ENCODE assay signal across 21 cellular contexts in genomic region chr3:49889296-49889695, GRCh38. TPM values are rescaled to one million over a fixed set of nuclear protein-coding genes. Genes with fewer than 3 reads are reported as not detected.
A peak's percentile ranks its signal among the peaks of the same experiment; 100 is the strongest.
DNase-seq lines count a peak whose midpoint lies in the region; ATAC-seq and TF ChIP-seq lines count a peak whose summit lies in the region.
"Had no signal": no experiment of that assay in that cellular context is flagged by ENCODE, and none has a peak within 500 bp of the region (broad histone marks: within the 10 kb centered on the region; RNA-seq: fewer than 3 reads in every experiment).

No MANE protein-coding gene starts in this region.

- no peak overlapping the region for H3K4me3 ChIP-seq in SJCRH30
- H3K4me3 ChIP-seq: GM23248 had no signal

- H3K27ac Mint-ChIP-seq in brain (peak overlapping the region in 3 of 5 experiments; percentile 29 to 84 (median 70)), nephron progenitor cell (peak overlapping the region; percentile 81)
- H3K27ac Mint-ChIP-seq in stimulated activated effector memory CD8-positive, alpha-beta T cell treated with anti-CD3 and anti-CD28 coated beads, Interleukin-12 subunit alpha, Interleukin-12 subunit beta, amount 100 ng/mL, for 72 hours: peak overlapping the region; percentile 34

- no peaks in the 10 kb centered on the region for H3K9me3 Mint-ChIP-seq in brain
- no peaks in the 10 kb centered on the region for H3K9me3 Mint-ChIP-seq in nephron progenitor cell
- no peaks in the 10 kb centered on the region for H3K9me3 Mint-ChIP-seq in stimulated activated effector memory CD8-positive, alpha-beta T cell treated with anti-CD3 and anti-CD28 coated beads, Interleukin-12 subunit alpha, Interleukin-12 subunit beta, amount 100 ng/mL, for 72 hours
- H3K9me3 Mint-ChIP-seq: CD4-positive, alpha-beta memory T cell had no signal

- H3K36me3 Mint-ChIP-seq in brain: no peaks in the 10 kb centered on the region
- no peaks in the 10 kb centered on the region for H3K36me3 Mint-ChIP-seq in nephron progenitor cell (ENCODE audit: low read depth)
- no peaks in the 10 kb centered on the region for H3K36me3 Mint-ChIP-seq in stimulated activated effector memory CD8-positive, alpha-beta T cell treated with anti-CD3 and anti-CD28 coated beads, Interleukin-12 subunit alpha, Interleukin-12 subunit beta, amount 100 ng/mL, for 72 hours
- H3K36me3 Mint-ChIP-seq: CD4-positive, alpha-beta memory T cell had no signal

- H3K4me3 Mint-ChIP-seq in brain (no peak overlapping the region), nephron progenitor cell (no peak overlapping the region)
- no peak overlapping the region for H3K4me3 Mint-ChIP-seq in stimulated activated effector memory CD8-positive, alpha-beta T cell treated with anti-CD3 and anti-CD28 coated beads, Interleukin-12 subunit alpha, Interleukin-12 subunit beta, amount 100 ng/mL, for 72 hours
- H3K4me3 Mint-ChIP-seq: CD4-positive, alpha-beta memory T cell had no signal

- TF ChIP-seq CTCF in brain (conservative IDR thresholded peaks at IDR 0.05) (no peak), nephron progenitor cell (IDR thresholded peaks at IDR 0.05) (no peak), omental fat pad (IDR thresholded peaks at IDR 0.05) (no peak)

- H3K4me1 ChIP-seq in SJCRH30: peaks cover 11% of the 10 kb centered on the region

- H3K9me3 ChIP-seq in SJCRH30 (replicated peaks): no peaks in the 10 kb centered on the region

- ATAC-seq in stimulated activated effector memory CD8-positive, alpha-beta T cell treated with anti-CD3 and anti-CD28 coated beads, Interleukin-12 subunit alpha, Interleukin-12 subunit beta, amount 100 ng/mL, for 72 hours: no peak
- ATAC-seq in HG02981 (IDR thresholded peaks at IDR 0.05; ENCODE audit: unreplicated experiment): no peak
- ATAC-seq in omental fat pad (ENCODE audit: low FRiP score): no peak

- peaks cover 18% of the 10 kb centered on the region for H3K4me1 Mint-ChIP-seq in brain
- peaks cover 31% of the 10 kb centered on the region for H3K4me1 Mint-ChIP-seq in nephron progenitor cell
- H3K4me1 Mint-ChIP-seq in stimulated activated effector memory CD8-positive, alpha-beta T cell treated with anti-CD3 and anti-CD28 coated beads, Interleukin-12 subunit alpha, Interleukin-12 subunit beta, amount 100 ng/mL, for 72 hours: peaks cover 8% of the 10 kb centered on the region
- H3K4me1 Mint-ChIP-seq: CD4-positive, alpha-beta memory T cell had no signal

- no peaks in the 10 kb centered on the region for H3K27me3 ChIP-seq in SJCRH30

- no peak overlapping the region for H3K27ac ChIP-seq in SJCRH30
- H3K27ac ChIP-seq: GM23248 had no signal

- DNase-seq in SJCRH30: peak; percentile 40 to 73
- no peak for DNase-seq in nephron progenitor cell
- DNase-seq in stimulated activated effector memory CD8-positive, alpha-beta T cell treated with anti-CD3 and anti-CD28 coated beads, Interleukin-12 subunit alpha, Interleukin-12 subunit beta, amount 100 ng/mL, for 72 hours (ENCODE audit: low spot score in 2 of 2): no peak
- no peak for DNase-seq in NCI-H1092 treated with DMSO at 0.1 percent for 48 hours (lab: John Stamatoyannopoulos, UW)
- DNase-seq in omental fat pad (ENCODE audit: low spot score): no peak
- DNase-seq: C1 segment of cervical spinal cord; Calu3; CD4-positive, alpha-beta memory T cell; COR-L47; DMS53; DMS79 treated with DMSO at 0.1 percent for 48 hours; GM23248; H7; HCEC 1CT had no signal

- H3K36me3 ChIP-seq in SJCRH30: no peaks in the 10 kb centered on the region

- H3K27me3 Mint-ChIP-seq in brain (peaks cover 3% of the 10 kb centered on the region), nephron progenitor cell (ENCODE audit: low read depth, poor library complexity) (peaks cover 11% of the 10 kb centered on the region)
- H3K27me3 Mint-ChIP-seq: CD4-positive, alpha-beta memory T cell had no signal

RNA-seq across cellular contexts. Expression of gene MST1R, which starts 14.4 kb away (rescaled TPM):
- not detected in 2 replicates for total RNA-seq in SJCRH30 (2014; rRNA removed; shearing (Covaris generic))
- polyA plus RNA-seq in brain (ENCODE audit: insufficient read depth, low read depth, low replicate concordance): 1.6 TPM
- total RNA-seq in omental fat pad: 10 to 100 TPM in 1 of 4 donors, 1 to 10 TPM in 2, under 1 TPM in 1; 0.95 to 12.6 (median 5.6) TPM
- total RNA-seq: A673, Daoy, G401 had no signal

RNA-seq across cellular contexts. Expression of gene CAMKV, which starts 19.6 kb away (rescaled TPM):
- total RNA-seq in SJCRH30 (2014; rRNA removed; shearing (Covaris generic)): not detected in 2 replicates
- polyA plus RNA-seq in brain (ENCODE audit: insufficient read depth, low read depth, low replicate concordance): 28.5 TPM
- not detected for total RNA-seq in omental fat pad
- total RNA-seq: A172; CD4-positive, alpha-beta memory T cell; GM23248 had no signal
- polyA plus RNA-seq: BJ; CD4-positive, alpha-beta memory T cell had no signal

RNA-seq across cellular contexts. Expression of gene TRAIP, which starts 32.9 kb away (rescaled TPM):
- total RNA-seq in SJCRH30 (2014; rRNA removed; shearing (Covaris generic)): 14.5 and 15.6 TPM in 2 replicates
- polyA plus RNA-seq in brain (ENCODE audit: insufficient read depth, low read depth, low replicate concordance): 6.8 TPM
- total RNA-seq in omental fat pad: 1 to 10 TPM in 3 of 4 donors, not detected in 1; 1.0 to 1.8 (median 1.6) TPM

RNA-seq across cellular contexts. Expression of gene MON1A, which starts 40.3 kb away (rescaled TPM):
- 5.4 and 6.1 TPM in 2 replicates for total RNA-seq in SJCRH30 (2014; rRNA removed; shearing (Covaris generic))
- 16.9 TPM for polyA plus RNA-seq in brain (ENCODE audit: insufficient read depth, low read depth, low replicate concordance)
- 10 to 100 TPM in 2 of 4 donors, 1 to 10 TPM in 2; 7.1 to 16.6 (median 10.5) TPM for total RNA-seq in omental fat pad

RNA-seq across cellular contexts. Expression of gene RBM6, which starts 50.7 kb away (rescaled TPM):
- 51.0 and 58.1 TPM in 2 replicates for total RNA-seq in SJCRH30 (2014; rRNA removed; shearing (Covaris generic))
- 13.8 TPM for polyA plus RNA-seq in brain (ENCODE audit: insufficient read depth, low read depth, low replicate concordance)
- total RNA-seq in omental fat pad: 100 to 1,000 TPM in 1 of 4 donors, 10 to 100 TPM in 3; 62.3 to 137 (median 88.4) TPM

Comparison
In these comparisons a context has a peak if more than half of its experiments do, and no peak if none do; other contexts are left out.
1. DNase-seq: peak in SJCRH30 (2 of 2); none in nephron progenitor cell (single experiment), stimulated activated effector memory CD8-positive, alpha-beta T cell treated with anti-CD3 and anti-CD28 coated beads, Interleukin-12 subunit alpha, Interleukin-12 subunit beta, amount 100 ng/mL, for 72 hours (0 of 2), NCI-H1092 treated with DMSO at 0.1 percent for 48 hours (single experiment) and omental fat pad (single experiment).
2. Peak in every context shown above with its lines, with median percentiles within 50 percentile points of each other: H3K27ac Mint-ChIP-seq.